36 cellular contexts compared by ENCODE assay signal in the genomic region with DNA sequence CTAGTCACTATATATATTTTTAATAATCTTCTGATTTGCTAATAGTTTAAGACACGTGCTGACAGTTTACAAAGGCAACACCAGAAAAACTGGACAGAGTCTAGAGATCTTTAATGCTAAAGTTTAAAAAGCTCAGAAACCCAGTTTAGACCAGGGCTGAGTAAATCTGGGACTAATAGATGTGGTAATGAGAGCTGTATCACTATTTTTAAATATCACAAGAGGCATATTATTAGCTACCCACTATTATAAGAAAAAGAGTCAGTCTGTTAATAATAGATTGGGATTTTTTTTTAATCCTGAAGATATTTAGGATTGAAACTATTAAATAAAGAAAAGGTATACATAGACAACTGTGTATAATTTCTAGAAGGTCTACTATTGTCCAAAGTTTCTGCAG.
"Had no signal": no experiment of that assay in that cellular context is flagged by ENCODE, and none has a peak within 500 bp of the region (broad histone marks: within the 10 kb centered on the region; RNA-seq: fewer than 3 reads in every experiment).

No MANE protein-coding gene starts in this region.

- H3K9me3 ChIP-seq: ascending aorta, breast epithelium had no signal

- H3K4me3 Mint-ChIP-seq: activated B cell treated with CpG ODN at 0.5 μM for 24 hours; activated CD4-positive, alpha-beta memory T cell treated with anti-CD3 and anti-CD28 coated beads for 36 hours; activated CD4-positive, alpha-beta T cell treated with anti-CD3 and anti-CD28 coated beads, Interleukin-2, amount 10 ng/mL, durations not matched to agents 24 days and 14 days; activated CD8-positive, alpha-beta T cell treated with anti-CD3 and anti-CD28 coated beads for 36 hours; activated naive CD4-positive, alpha-beta T cell treated with anti-CD3 and anti-CD28 coated beads, Interleukin-2, amount 10 ng/mL, durations not matched to agents 7 days and 5 days; activated naive CD4-positive, alpha-beta T cell treated with anti-CD3 and anti-CD28 coated beads, Interleukin-2, amount 50 U/mL, for 24 hours; activated naive CD8-positive, alpha-beta T cell; activated naive CD8-positive, alpha-beta T cell treated with anti-CD3 and anti-CD28 coated beads, Interleukin-2, amount 10 ng/mL, durations not matched to agents 7 days and 5 days; activated naive CD8-positive, alpha-beta T cell treated with anti-CD3 and anti-CD28 coated beads, Interleukin-2, amount 50 U/mL, for 24 hours; activated T-cell treated with anti-CD3 and anti-CD28 coated beads, Interleukin-2, amount 50 U/mL, for 4 hours; activated T-cell treated with anti-CD3 and anti-CD28 coated beads, Interleukin-2, amount 50 U/mL, for 72 hours; activated T-helper 1 cell treated with anti-CD3 and anti-CD28 coated beads, Interleukin-12 subunit alpha, Interleukin-12 subunit beta, Interleukin-2, Interleukin-4 antibody, amounts not matched to agents 30 ng/mL and 10 ng/mL and 1 ng/mL, durations not matched to agents 14 hours and 24 hours and 36 hours; activated T-helper 17 cell treated with anti-CD3 and anti-CD28 coated beads, Interleukin-2, amount 50 U/mL, for 72 hours; brain; T-helper 1 cell treated with Interleukin-12 subunit alpha and Interleukin-12 subunit beta and Interleukin-4 antibody, amounts not matched to agents 30 μg/mL and 1 μg/mL, for 36 hours; T-helper 2 cell treated with Interferon-gamma antibody and Interleukin-4, amounts not matched to agents 5 μg/mL and 100 μg/mL, for 36 hours had no signal

- H3K4me1 ChIP-seq: breast epithelium had no signal

- ATAC-seq: activated CD8-positive, alpha-beta T cell treated with anti-CD3 and anti-CD28 coated beads for 36 hours; activated naive CD8-positive, alpha-beta T cell treated with anti-CD3 and anti-CD28 coated beads, Interleukin-2, amount 50 U/mL, for 24 hours; activated T-cell treated with anti-CD3 and anti-CD28 coated beads, Interleukin-2, amount 50 U/mL, for 4 hours; activated T-cell treated with anti-CD3 and anti-CD28 coated beads, Interleukin-2, amount 50 U/mL, for 72 hours; activated T-helper 17 cell treated with anti-CD3 and anti-CD28 coated beads, Interleukin-2, amount 50 U/mL, for 72 hours had no signal

- FAIRE-seq: TTC549 had no signal

- H3K27ac Mint-ChIP-seq: activated B cell treated with CpG ODN at 0.5 μM for 24 hours; activated CD4-positive, alpha-beta memory T cell treated with anti-CD3 and anti-CD28 coated beads for 36 hours; activated CD4-positive, alpha-beta T cell treated with anti-CD3 and anti-CD28 coated beads, Interleukin-2, amount 10 ng/mL, durations not matched to agents 24 days and 14 days; activated CD8-positive, alpha-beta T cell treated with anti-CD3 and anti-CD28 coated beads for 36 hours; activated naive CD4-positive, alpha-beta T cell treated with anti-CD3 and anti-CD28 coated beads, Interleukin-2, amount 10 ng/mL, durations not matched to agents 7 days and 5 days; activated naive CD4-positive, alpha-beta T cell treated with anti-CD3 and anti-CD28 coated beads, Interleukin-2, amount 50 U/mL, for 24 hours; activated naive CD8-positive, alpha-beta T cell; activated naive CD8-positive, alpha-beta T cell treated with anti-CD3 and anti-CD28 coated beads, Interleukin-2, amount 10 ng/mL, durations not matched to agents 7 days and 5 days; activated naive CD8-positive, alpha-beta T cell treated with anti-CD3 and anti-CD28 coated beads, Interleukin-2, amount 50 U/mL, for 24 hours; activated T-cell treated with anti-CD3 and anti-CD28 coated beads, Interleukin-2, amount 50 U/mL, for 72 hours; activated T-helper 1 cell treated with anti-CD3 and anti-CD28 coated beads, Interleukin-12 subunit alpha, Interleukin-12 subunit beta, Interleukin-2, Interleukin-4 antibody, amounts not matched to agents 30 ng/mL and 10 ng/mL and 1 ng/mL, durations not matched to agents 14 hours and 24 hours and 36 hours; activated T-helper 17 cell treated with anti-CD3 and anti-CD28 coated beads, Interleukin-2, amount 50 U/mL, for 72 hours; brain; T-helper 1 cell treated with Interleukin-12 subunit alpha and Interleukin-12 subunit beta and Interleukin-4 antibody, amounts not matched to agents 30 μg/mL and 1 μg/mL, for 36 hours; T-helper 2 cell treated with Interferon-gamma antibody and Interleukin-4, amounts not matched to agents 5 μg/mL and 100 μg/mL, for 36 hours had no signal

- H3K4me3 ChIP-seq: ascending aorta, breast epithelium had no signal

- DNase-seq: activated B cell treated with CpG ODN at 0.5 μM for 24 hours; activated CD4-positive, alpha-beta memory T cell treated with anti-CD3 and anti-CD28 coated beads for 36 hours; activated CD4-positive, alpha-beta T cell treated with anti-CD3 and anti-CD28 coated beads for 4 hours; activated CD4-positive, alpha-beta T cell treated with anti-CD3 and anti-CD28 coated beads, Interleukin-2, amount 10 ng/mL, durations not matched to agents 24 days and 14 days; activated CD4-positive, alpha-beta T cell treated with anti-CD3 and anti-CD28 coated beads, Interleukin-2, amount 50 U/mL, for 1 hour; activated CD4-positive, alpha-beta T cell treated with anti-CD3 and anti-CD28 coated beads, Interleukin-2, amount 50 U/mL, for 4 hours; activated CD4-positive, CD25-positive, alpha-beta regulatory T cell treated with anti-CD3 and anti-CD28 coated beads, Interleukin-2, amount 50 U/mL, for 72 hours; activated CD8-positive, alpha-beta memory T cell treated with anti-CD3 and anti-CD28 coated beads, Interleukin-2, amount 50 U/mL, for 4 hours; activated CD8-positive, alpha-beta T cell treated with anti-CD3 and anti-CD28 coated beads for 36 hours; activated effector memory CD4-positive, alpha-beta T cell treated with anti-CD3 and anti-CD28 coated beads, Interleukin-2, amount 50 U/mL, for 16 hours; activated gamma-delta T cell treated with Interleukin-2 at 50 U/mL for 16 hours; activated naive CD4-positive, alpha-beta T cell; activated naive CD4-positive, alpha-beta T cell treated with anti-CD3 and anti-CD28 coated beads, Interleukin-2, amount 10 ng/mL, durations not matched to agents 7 days and 5 days; activated naive CD8-positive, alpha-beta T cell treated with anti-CD3 and anti-CD28 coated beads, Interleukin-2, amount 10 ng/mL, durations not matched to agents 7 days and 5 days; activated naive CD8-positive, alpha-beta T cell treated with anti-CD3 and anti-CD28 coated beads, Interleukin-2, amount 50 U/mL, for 24 hours; activated T-cell treated with anti-CD3 and anti-CD28 coated beads for 4 hours; activated T-cell treated with anti-CD3 and anti-CD28 coated beads, Interleukin-2, amount 50 U/mL, for 1 hour; activated T-cell treated with anti-CD3 and anti-CD28 coated beads, Interleukin-2, amount 50 U/mL, for 4 hours; activated T-cell treated with anti-CD3 and anti-CD28 coated beads, Interleukin-2, amount 50 U/mL, for 72 hours; amygdala; anterior cingulate cortex; central memory CD4-positive, alpha-beta T cell; T-helper 1 cell; T-helper 2 cell; T-helper 9 cell had no signal

- H3K36me3 Mint-ChIP-seq: activated CD4-positive, alpha-beta memory T cell treated with anti-CD3 and anti-CD28 coated beads for 36 hours; activated naive CD8-positive, alpha-beta T cell; brain had no signal

- H3K9me3 Mint-ChIP-seq: activated B cell treated with CpG ODN at 0.5 μM for 24 hours; activated CD4-positive, alpha-beta memory T cell treated with anti-CD3 and anti-CD28 coated beads for 36 hours; activated CD8-positive, alpha-beta T cell treated with anti-CD3 and anti-CD28 coated beads for 36 hours; activated naive CD4-positive, alpha-beta T cell treated with anti-CD3 and anti-CD28 coated beads, Interleukin-2, amount 10 ng/mL, durations not matched to agents 7 days and 5 days; activated naive CD4-positive, alpha-beta T cell treated with anti-CD3 and anti-CD28 coated beads, Interleukin-2, amount 50 U/mL, for 24 hours; activated naive CD8-positive, alpha-beta T cell treated with anti-CD3 and anti-CD28 coated beads, Interleukin-2, amount 10 ng/mL, durations not matched to agents 7 days and 5 days; activated T-cell treated with anti-CD3 and anti-CD28 coated beads, Interleukin-2, amount 50 U/mL, for 4 hours; activated T-cell treated with anti-CD3 and anti-CD28 coated beads, Interleukin-2, amount 50 U/mL, for 72 hours; activated T-helper 1 cell treated with anti-CD3 and anti-CD28 coated beads, Interleukin-12 subunit alpha, Interleukin-12 subunit beta, Interleukin-2, Interleukin-4 antibody, amounts not matched to agents 30 ng/mL and 10 ng/mL and 1 ng/mL, durations not matched to agents 14 hours and 24 hours and 36 hours; activated T-helper 17 cell treated with anti-CD3 and anti-CD28 coated beads, Interleukin-2, amount 50 U/mL, for 72 hours; brain; T-helper 1 cell treated with Interleukin-12 subunit alpha and Interleukin-12 subunit beta and Interleukin-4 antibody, amounts not matched to agents 30 μg/mL and 1 μg/mL, for 36 hours; T-helper 2 cell treated with Interferon-gamma antibody and Interleukin-4, amounts not matched to agents 5 μg/mL and 100 μg/mL, for 36 hours had no signal

- H3K27me3 Mint-ChIP-seq: activated B cell treated with CpG ODN at 0.5 μM for 24 hours; activated CD4-positive, alpha-beta memory T cell treated with anti-CD3 and anti-CD28 coated beads for 36 hours; activated CD4-positive, alpha-beta T cell treated with anti-CD3 and anti-CD28 coated beads, Interleukin-2, amount 10 ng/mL, durations not matched to agents 24 days and 14 days; activated CD8-positive, alpha-beta T cell treated with anti-CD3 and anti-CD28 coated beads for 36 hours; activated naive CD4-positive, alpha-beta T cell treated with anti-CD3 and anti-CD28 coated beads, Interleukin-2, amount 10 ng/mL, durations not matched to agents 7 days and 5 days; activated naive CD4-positive, alpha-beta T cell treated with anti-CD3 and anti-CD28 coated beads, Interleukin-2, amount 50 U/mL, for 24 hours; activated naive CD8-positive, alpha-beta T cell; activated naive CD8-positive, alpha-beta T cell treated with anti-CD3 and anti-CD28 coated beads, Interleukin-2, amount 10 ng/mL, durations not matched to agents 7 days and 5 days; activated naive CD8-positive, alpha-beta T cell treated with anti-CD3 and anti-CD28 coated beads, Interleukin-2, amount 50 U/mL, for 24 hours; activated T-helper 17 cell treated with anti-CD3 and anti-CD28 coated beads, Interleukin-2, amount 50 U/mL, for 72 hours; brain had no signal

- H3K27ac ChIP-seq: ascending aorta, breast epithelium, VCaP had no signal

- H3K36me3 ChIP-seq: ascending aorta, breast epithelium had no signal

- H3K27me3 ChIP-seq: ascending aorta, breast epithelium had no signal
